In genomic region chr10:28556142-28556541, GRCh38 we compare ENCODE assay signal across 21 cellular contexts. TPM values are rescaled to one million over a fixed set of nuclear protein-coding genes. Genes with fewer than 3 reads are reported as not detected.
A peak's percentile ranks its signal among the peaks of the same experiment; 100 is the strongest.
DNase-seq lines count a peak whose midpoint lies in the region; ATAC-seq, FAIRE-seq and TF ChIP-seq lines count a peak whose summit lies in the region.
"Had no signal": no experiment of that assay in that cellular context is flagged by ENCODE, and none has a peak within 500 bp of the region (broad histone marks: within the 10 kb centered on the region; RNA-seq: fewer than 3 reads in every experiment).

No MANE protein-coding gene starts in this region.

- H3K36me3 ChIP-seq in cardiac muscle cell (peaks cover 4% of the 10 kb centered on the region), right atrium auricular region (peaks cover 6% of the 10 kb centered on the region), kidney (ENCODE audit: control insufficient read depth in 1 of 2, insufficient read depth in 2 of 2, low read length in 2 of 2) (no peaks in the 10 kb centered on the region)

- no peak for DNase-seq in cardiac muscle cell (ENCODE audit: low read depth in 1 of 2, low spot score in 1 of 2)
- no peak for DNase-seq in right atrium auricular region (ENCODE audit: low spot score)
- DNase-seq in HEK293T (ENCODE audit: extremely low spot score), result no peak
- no peak for DNase-seq in chondrocyte (ENCODE audit: low spot score)
- no peak for DNase-seq in kidney
- DNase-seq in amygdala (lab: John Stamatoyannopoulos, UW), result no peak
- no peak for DNase-seq in activated naive CD8-positive, alpha-beta T cell treated with anti-CD3 and anti-CD28 coated beads for 36 hours
- DNase-seq: Calu3; CD8-positive, alpha-beta T cell; DMS 273 treated with DMSO at 0.1 percent for 48 hours; DND-41; EL; HCEC 1CT had no signal

- H3K27me3 ChIP-seq in cardiac muscle cell, result no peaks in the 10 kb centered on the region
- no peaks in the 10 kb centered on the region for H3K27me3 ChIP-seq in right atrium auricular region
- H3K27me3 ChIP-seq: BLaER1 treated with 17β-estradiol and CSF1 and Interleukin-3, amounts not matched to agents 10 nM and 100 nM had no signal

- FAIRE-seq in kidney (lab: Jason Lieb, UNC), result peak; percentile 33
- FAIRE-seq: GM12892, GM18507, H54 had no signal

- POLR2A ChIA-PET in HEK293T (lab: Yijun Ruan, JAX), result interaction anchor here (1.1 kb wide), 1 partner anchor 14 kb away, joined by 4 read pairs; no protein-coding TSS in a partner anchor

- H3K4me1 Mint-ChIP-seq in chondrocyte (ENCODE audit: low read depth), result peaks cover 77% of the 10 kb centered on the region
- peaks cover 61% of the 10 kb centered on the region for H3K4me1 Mint-ChIP-seq in activated naive CD8-positive, alpha-beta T cell treated with anti-CD3 and anti-CD28 coated beads for 36 hours

- no peaks in the 10 kb centered on the region for H3K9me3 ChIP-seq in cardiac muscle cell (ENCODE audit: low read depth)
- no peaks in the 10 kb centered on the region for H3K9me3 ChIP-seq in right atrium auricular region
- no peaks in the 10 kb centered on the region for H3K9me3 ChIP-seq in kidney (ENCODE audit: control insufficient read depth in 1 of 2, low read length in 2 of 2)
- H3K9me3 ChIP-seq: BLaER1 treated with 17β-estradiol and CSF1 and Interleukin-3, amounts not matched to agents 10 nM and 100 nM had no signal

- no peak overlapping the region for H3K4me3 Mint-ChIP-seq in chondrocyte (ENCODE audit: unreplicated experiment)
- no peak overlapping the region for H3K4me3 Mint-ChIP-seq in activated naive CD8-positive, alpha-beta T cell treated with anti-CD3 and anti-CD28 coated beads for 36 hours
- H3K4me3 Mint-ChIP-seq: CD8-positive, alpha-beta T cell; GM23338 had no signal

- H3K27ac ChIP-seq in cardiac muscle cell (peak overlapping the region; percentile 97), right atrium auricular region (no peak overlapping the region), kidney (ENCODE audit: low read depth in 2 of 2, low read length in 2 of 2) (no peak overlapping the region)
- H3K27ac ChIP-seq: 22Rv1; BLaER1 treated with 17β-estradiol and CSF1 and Interleukin-3, amounts not matched to agents 10 nM and 100 nM; KMS-11 had no signal

- peaks cover 56% of the 10 kb centered on the region for H3K4me1 ChIP-seq in cardiac muscle cell (ENCODE audit: low read depth)
- H3K4me1 ChIP-seq in right atrium auricular region, result peaks cover 0 to 69% of the 10 kb centered on the region in 2 donors
- peaks cover 10 to 19% of the 10 kb centered on the region in 2 donors for H3K4me1 ChIP-seq in kidney (ENCODE audit: control insufficient read depth in 1 of 2, insufficient read depth in 1 of 2, low read depth in 1 of 2, low read length in 2 of 2)

- peaks cover 21% of the 10 kb centered on the region for H3K36me3 Mint-ChIP-seq in chondrocyte (ENCODE audit: low read depth)
- H3K36me3 Mint-ChIP-seq in activated naive CD8-positive, alpha-beta T cell treated with anti-CD3 and anti-CD28 coated beads for 36 hours, result peaks cover 68% of the 10 kb centered on the region

- no peaks in the 10 kb centered on the region for H3K9me3 Mint-ChIP-seq in chondrocyte (ENCODE audit: low read depth)
- H3K9me3 Mint-ChIP-seq in activated naive CD8-positive, alpha-beta T cell treated with anti-CD3 and anti-CD28 coated beads for 36 hours, result no peaks in the 10 kb centered on the region
- H3K9me3 Mint-ChIP-seq: CD8-positive, alpha-beta T cell; GM23338 had no signal

- CTCF ChIA-PET in HEK293T (lab: Yijun Ruan, JAX), result no interaction called here

- no peak overlapping the region for H3K9ac ChIP-seq in kidney (ENCODE audit: low read length in 2 of 2)
- H3K9ac ChIP-seq: BLaER1 treated with 17β-estradiol and CSF1 and Interleukin-3, amounts not matched to agents 10 nM and 100 nM; KMS-11 had no signal

- no peaks in the 10 kb centered on the region for H3K27me3 Mint-ChIP-seq in chondrocyte (ENCODE audit: low read depth)
- H3K27me3 Mint-ChIP-seq in activated naive CD8-positive, alpha-beta T cell treated with anti-CD3 and anti-CD28 coated beads for 36 hours, result no peaks in the 10 kb centered on the region

- H3K4me3 ChIP-seq in cardiac muscle cell (no peak overlapping the region), right atrium auricular region (no peak overlapping the region), kidney (ENCODE audit: low read length in 2 of 2) (no peak overlapping the region)
- H3K4me3 ChIP-seq: BLaER1 treated with 17β-estradiol and CSF1 and Interleukin-3, amounts not matched to agents 10 nM and 100 nM; GM23338 had no signal

- intact Hi-C loops in kidney (cut with DNase I), result no loop called here

- no peak for ATAC-seq in GM18519 (IDR thresholded peaks at IDR 0.05; ENCODE audit: low FRiP score, unreplicated experiment)
- ATAC-seq: CD8-positive, alpha-beta T cell; GM23338 had no signal

- TF ChIP-seq CTCF in cardiac muscle cell (IDR thresholded peaks at IDR 0.05; ENCODE audit: low read depth, low read length), result no peak
- TF ChIP-seq CTCF in right atrium auricular region (IDR thresholded peaks at IDR 0.05), result no peak
- TF ChIP-seq CTCF in chondrocyte (IDR thresholded peaks at IDR 0.05), result no peak
- TF ChIP-seq CTCF in kidney (IDR thresholded peaks at IDR 0.05; ENCODE audit: borderline replicate concordance, extremely low read depth, insufficient read depth), result no peak

- peak overlapping the region; percentile 23 for H3K27ac Mint-ChIP-seq in chondrocyte (ENCODE audit: unreplicated experiment)
- no peak overlapping the region for H3K27ac Mint-ChIP-seq in activated naive CD8-positive, alpha-beta T cell treated with anti-CD3 and anti-CD28 coated beads for 36 hours
- H3K27ac Mint-ChIP-seq: CD8-positive, alpha-beta T cell; GM23338 had no signal

TF ChIP-seq in HEK293T, 16 proteins besides CTCF, POLR2A, EP300 and RAD21:
- TF ChIP-seq CTBP1 (IDR thresholded peaks at IDR 0.05; ENCODE audit: borderline replicate concordance), result no peak
- peak; percentile 31; the same call in 1 of the 2 replicates for TF ChIP-seq ZNF384 (IDR thresholded peaks at IDR 0.05)
TF ChIP-seq in HEK293T: peak in this region for 1.

RNA-seq across cellular contexts. Expression of gene WAC, which starts 23.2 kb away (rescaled TPM):
- total RNA-seq in cardiac muscle cell (113 and 141 TPM in 2 replicates), right atrium auricular region (10 to 100 TPM; 75.4 to 94.1 TPM), chondrocyte (91.1 to 97.7 TPM (median 93.2 TPM) in 3 replicates), kidney (107 TPM)
- polyA plus RNA-seq in cardiac muscle cell (72.2 and 109 TPM in 2 replicates), kidney (ENCODE audit: insufficient read depth, low read depth, low replicate concordance) (33.4 TPM)
- 100 to 1,000 TPM; 123 to 126 TPM for total RNA-seq in activated naive CD8-positive, alpha-beta T cell treated with anti-CD3 and anti-CD28 coated beads for 36 hours
